ENCODE assay signal across 8 cellular contexts in genomic region chr5:140402258-140403074, GRCh38. TPM values are rescaled to one million over a fixed set of nuclear protein-coding genes. Genes with fewer than 3 reads are reported as not detected.
DNase-seq lines count a peak whose midpoint lies in the region; FAIRE-seq and TF ChIP-seq lines count a peak whose summit lies in the region.

No MANE protein-coding gene starts in this region.

- peak overlapping the region; percentile 87 to 93 for H3K9ac ChIP-seq in duodenal mucosa (ENCODE audit: low read depth in 1 of 2, low read length in 2 of 2)

- DNase-seq in AG04449 (ENCODE audit: low read depth, low spot score), result no peak
- no peak for DNase-seq in GM19239 (ENCODE audit: insufficient read length, low spot score)
- peak; percentile 44 for DNase-seq in NCI-H2171 treated with DMSO at 0.1 percent for 48 hours (lab: John Stamatoyannopoulos, UW)
- peak; percentile 16 to 41 for DNase-seq in activated CD4-positive, alpha-beta T cell treated with anti-CD3 and anti-CD28 coated beads, Interleukin-2, amount 50 U/mL, for 24 hours (ENCODE audit: low read depth in 1 of 2, low spot score in 1 of 2)
- peak; percentile 56 to 61 for DNase-seq in lung microvascular endothelial cell (ENCODE audit: low read depth in 2 of 2)
- peak; percentile 3 for DNase-seq in stimulated activated CD8-positive, alpha-beta memory T cell treated with anti-CD3 and anti-CD28 coated beads, Interleukin-15, amount 100 ng/mL, for 24 hours (ENCODE audit: low read depth)
- no peak for DNase-seq in HuH-7.5 (ENCODE audit: low spot score)

- peaks cover 16 to 29% of the 10 kb centered on the region in 2 donors for H3K4me1 ChIP-seq in duodenal mucosa (ENCODE audit: control insufficient read depth in 1 of 2, insufficient read depth in 2 of 2, low read length in 2 of 2)

- POLR2A ChIA-PET in AG04449 (lab: Yijun Ruan, JAX), result interaction anchor here (0.6 to 1.3 kb wide), 2 partner anchors 145 to 232 kb away, joined by 3 to 7 read pairs; partner anchors contain the start of gene EIF4EBP3

- CTCF ChIA-PET in AG04449 (lab: Yijun Ruan, JAX), result interaction anchor here (0.6 to 1.6 kb wide), 5 partner anchors 9 to 162 kb away, joined by 3 to 6 read pairs (median 3); no protein-coding TSS in a partner anchor

- no peaks in the 10 kb centered on the region for H3K9me3 ChIP-seq in duodenal mucosa (ENCODE audit: control insufficient read depth in 1 of 2, low read length in 2 of 2)

- no peaks in the 10 kb centered on the region for H3K36me3 ChIP-seq in duodenal mucosa (ENCODE audit: control insufficient read depth in 1 of 2, insufficient read depth in 2 of 2, low read length in 2 of 2)

- H3K4me3 ChIP-seq in AG04449 (ENCODE audit: low read depth, low read length) (peak overlapping the region; percentile 95), duodenal mucosa (ENCODE audit: low read depth in 1 of 2, low read length in 2 of 2) (peak overlapping the region; percentile 79 to 98)

- FAIRE-seq in GM19239 (lab: Jason Lieb, UNC), result peak; percentile 62

- peak overlapping the region; percentile 92 for H3K27ac ChIP-seq in duodenal mucosa (ENCODE audit: low read depth, low read length)

- no peaks in the 10 kb centered on the region for H3K27me3 ChIP-seq in duodenal mucosa (ENCODE audit: control insufficient read depth in 1 of 2, insufficient read depth in 2 of 2, low read length in 2 of 2)

- no peak for TF ChIP-seq CTCF in AG04449 (IDR thresholded peaks at IDR 0.05; ENCODE audit: insufficient read depth, low read length, missing control alignments)

RNA-seq across cellular contexts. Expression of gene ANKHD1, which starts 0.8 kb away (rescaled TPM):
- 39.2 and 47.0 TPM in 2 replicates for total RNA-seq in lung microvascular endothelial cell

RNA-seq across cellular contexts. Expression of gene SLC4A9, which starts 42.5 kb away (rescaled TPM):
- total RNA-seq in lung microvascular endothelial cell, result under 0.01 TPM in 1 of 2 replicates, not detected in the other

RNA-seq across cellular contexts. Expression of gene HBEGF, which starts 56.1 kb away (rescaled TPM):
- 16.6 and 20.4 TPM in 2 replicates for total RNA-seq in lung microvascular endothelial cell

Comparison
In these comparisons a context has a peak if more than half of its experiments do, and no peak if none do; other contexts are left out.
1. DNase-seq: peak in NCI-H2171 treated with DMSO at 0.1 percent for 48 hours (single experiment), activated CD4-positive, alpha-beta T cell treated with anti-CD3 and anti-CD28 coated beads, Interleukin-2, amount 50 U/mL, for 24 hours (2 of 2), lung microvascular endothelial cell (2 of 2) and stimulated activated CD8-positive, alpha-beta memory T cell treated with anti-CD3 and anti-CD28 coated beads, Interleukin-15, amount 100 ng/mL, for 24 hours (single experiment); none in AG04449 (single experiment), GM19239 (single experiment) and HuH-7.5 (single experiment).